1 cellular context compared by ENCODE assay signal in the genomic region with DNA sequence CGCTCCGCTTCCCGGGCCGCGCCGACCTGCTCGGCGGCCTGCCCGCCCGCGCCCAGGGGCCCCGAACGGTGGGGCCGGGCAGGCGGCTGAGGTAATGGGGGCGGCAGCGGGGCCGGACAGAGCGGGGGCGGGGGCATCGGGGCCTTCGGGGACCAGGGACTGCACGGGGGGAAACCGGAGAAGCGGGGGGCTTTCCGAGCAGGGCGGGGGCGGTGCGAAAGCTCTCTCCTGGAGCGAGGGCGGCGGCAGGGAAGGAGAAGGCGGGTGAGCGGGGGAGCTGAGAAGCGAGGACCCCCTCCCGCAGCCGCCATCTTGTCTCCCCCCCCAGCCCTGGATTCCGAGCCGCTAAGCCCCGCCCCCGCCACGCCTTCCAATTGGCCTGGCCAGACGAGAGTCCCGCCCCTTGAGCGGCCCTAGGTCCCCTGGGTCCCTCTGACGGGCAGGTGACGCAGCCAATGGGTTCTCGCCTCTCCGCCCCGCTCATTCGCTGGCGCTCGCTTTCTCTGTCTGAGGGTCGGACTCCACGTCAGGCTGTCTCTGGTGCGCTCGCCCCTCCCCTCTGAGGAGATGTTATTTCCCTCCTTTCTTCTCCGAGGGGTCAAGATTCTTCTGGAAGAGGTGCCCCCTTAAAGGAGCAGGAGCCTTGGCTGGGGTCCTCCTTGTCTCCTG.
TF ChIP-seq lines count a peak whose summit lies in the region.

No MANE protein-coding gene starts in this region.

TF ChIP-seq in HCT116, 20 proteins besides CTCF, POLR2A, EP300 and RAD21 (continued from another document):
- TF ChIP-seq CBX3 (IDR thresholded peaks at IDR 0.05; ENCODE audit: low read depth) (no peak), SP1 (IDR thresholded peaks at IDR 0.05; ENCODE audit: low read depth) (peak; percentile 93), SIN3A (IDR thresholded peaks at IDR 0.05; ENCODE audit: low read depth) (no peak), POLR2AphosphoS5 (IDR thresholded peaks at IDR 0.05; ENCODE audit: low read depth, low read length) (peak; percentile 81), SRF (IDR thresholded peaks at IDR 0.05; ENCODE audit: low read depth) (no peak), ELF1 (IDR thresholded peaks at IDR 0.05; ENCODE audit: borderline replicate concordance, low read depth) (no peak), EZH2 (IDR thresholded peaks at IDR 0.05) (no peak)
- TF ChIP-seq, protein P1, sequence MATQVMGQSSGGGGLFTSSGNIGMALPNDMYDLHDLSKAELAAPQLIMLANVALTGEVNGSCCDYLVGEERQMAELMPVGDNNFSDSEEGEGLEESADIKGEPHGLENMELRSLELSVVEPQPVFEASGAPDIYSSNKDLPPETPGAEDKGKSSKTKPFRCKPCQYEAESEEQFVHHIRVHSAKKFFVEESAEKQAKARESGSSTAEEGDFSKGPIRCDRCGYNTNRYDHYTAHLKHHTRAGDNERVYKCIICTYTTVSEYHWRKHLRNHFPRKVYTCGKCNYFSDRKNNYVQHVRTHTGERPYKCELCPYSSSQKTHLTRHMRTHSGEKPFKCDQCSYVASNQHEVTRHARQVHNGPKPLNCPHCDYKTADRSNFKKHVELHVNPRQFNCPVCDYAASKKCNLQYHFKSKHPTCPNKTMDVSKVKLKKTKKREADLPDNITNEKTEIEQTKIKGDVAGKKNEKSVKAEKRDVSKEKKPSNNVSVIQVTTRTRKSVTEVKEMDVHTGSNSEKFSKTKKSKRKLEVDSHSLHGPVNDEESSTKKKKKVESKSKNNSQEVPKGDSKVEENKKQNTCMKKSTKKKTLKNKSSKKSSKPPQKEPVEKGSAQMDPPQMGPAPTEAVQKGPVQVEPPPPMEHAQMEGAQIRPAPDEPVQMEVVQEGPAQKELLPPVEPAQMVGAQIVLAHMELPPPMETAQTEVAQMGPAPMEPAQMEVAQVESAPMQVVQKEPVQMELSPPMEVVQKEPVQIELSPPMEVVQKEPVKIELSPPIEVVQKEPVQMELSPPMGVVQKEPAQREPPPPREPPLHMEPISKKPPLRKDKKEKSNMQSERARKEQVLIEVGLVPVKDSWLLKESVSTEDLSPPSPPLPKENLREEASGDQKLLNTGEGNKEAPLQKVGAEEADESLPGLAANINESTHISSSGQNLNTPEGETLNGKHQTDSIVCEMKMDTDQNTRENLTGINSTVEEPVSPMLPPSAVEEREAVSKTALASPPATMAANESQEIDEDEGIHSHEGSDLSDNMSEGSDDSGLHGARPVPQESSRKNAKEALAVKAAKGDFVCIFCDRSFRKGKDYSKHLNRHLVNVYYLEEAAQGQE (IDR thresholded peaks at IDR 0.05; ENCODE audit: low read depth): no peak
